Comparison of ENCODE assay signal across 8 cellular contexts in the genomic region with DNA sequence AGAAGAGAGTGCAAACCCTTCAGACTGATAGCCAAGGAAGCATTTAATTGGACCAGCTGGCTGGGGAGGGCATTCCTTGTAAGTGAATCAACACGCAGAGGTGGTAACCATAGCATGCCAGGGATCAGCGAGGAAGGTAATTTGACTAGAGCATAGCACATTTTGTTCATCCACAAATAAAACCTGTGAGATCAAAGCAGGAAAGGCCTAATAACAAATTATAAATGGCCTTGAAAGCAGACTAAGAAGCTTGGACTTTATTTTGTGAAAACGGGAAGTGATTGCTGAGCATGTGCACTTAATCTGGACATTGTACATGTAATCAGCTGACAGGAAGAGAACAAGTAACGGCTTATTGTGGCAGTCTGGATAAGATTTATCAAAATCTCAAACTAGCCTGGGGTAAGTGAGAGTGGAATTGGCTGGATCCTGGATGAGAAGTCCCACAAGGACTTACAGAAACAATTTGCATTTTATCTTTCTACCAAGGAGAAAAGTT. TPM values are rescaled to one million over a fixed set of nuclear protein-coding genes. Genes with fewer than 3 reads are reported as not detected.
DNase-seq lines count a peak whose midpoint lies in the region; ATAC-seq and TF ChIP-seq lines count a peak whose summit lies in the region.

No MANE protein-coding gene starts in this region.

- H3K9me3 Mint-ChIP-seq in neural progenitor cell, result no peaks in the 10 kb centered on the region

- no peak overlapping the region for H3K27ac Mint-ChIP-seq in neural progenitor cell

- H3K36me3 Mint-ChIP-seq in neural progenitor cell, result no peaks in the 10 kb centered on the region

- peaks cover 6% of the 10 kb centered on the region for H3K4me1 ChIP-seq in neural progenitor cell

- no peak overlapping the region for H3K4me2 ChIP-seq in neural progenitor cell

- H4K20me1 ChIP-seq in neural progenitor cell (ENCODE audit: low read depth), result no peaks in the 10 kb centered on the region

- H3K4me1 Mint-ChIP-seq in neural progenitor cell, result no peaks in the 10 kb centered on the region

- H3K9ac ChIP-seq in neural progenitor cell, result no peak overlapping the region

- no peaks in the 10 kb centered on the region for H3K36me3 ChIP-seq in neural progenitor cell

- DNase-seq in SIG-M5 treated with dmso at 0.1 percent for 504 hours (lab: John Stamatoyannopoulos, UW; ENCODE audit: unreplicated experiment) (peak; percentile 63), SIG-M5 (lab: John Stamatoyannopoulos, UW) (no peak), RKO (ENCODE audit: low spot score) (peak; percentile 81), epithelial cell of proximal tubule (ENCODE audit: low read depth) (peak; percentile 77), neural progenitor cell (ENCODE audit: low spot score) (no peak), NCI-H774 (lab: John Stamatoyannopoulos, UW) (no peak)

- H3K79me2 ChIP-seq in neural progenitor cell (ENCODE audit: low read depth), result no peaks in the 10 kb centered on the region

- H3K4me3 Mint-ChIP-seq in neural progenitor cell, result no peak overlapping the region

- H3K4me3 ChIP-seq in epithelial cell of proximal tubule (ENCODE audit: low read depth, low read length) (peak overlapping the region; percentile 17), neural progenitor cell (no peak overlapping the region)

- no peaks in the 10 kb centered on the region for H3K27me3 Mint-ChIP-seq in neural progenitor cell (ENCODE audit: insufficient read depth, low read depth)

- TF ChIP-seq CTCF in epithelial cell of proximal tubule (conservative IDR thresholded peaks at IDR 0.05; ENCODE audit: low read depth, low read length), result no peak
- no peak for TF ChIP-seq CTCF in neural progenitor cell (IDR thresholded peaks at IDR 0.05)

- H3K27ac ChIP-seq in neural progenitor cell, result no peak overlapping the region

- no peaks in the 10 kb centered on the region for H3F3A ChIP-seq in neural progenitor cell (ENCODE audit: low read depth)

- ATAC-seq in HG02884 (IDR thresholded peaks at IDR 0.05; ENCODE audit: unreplicated experiment) (no peak), GM21717 (IDR thresholded peaks at IDR 0.05; ENCODE audit: unreplicated experiment) (no peak)

- H3K27me3 ChIP-seq in neural progenitor cell, result no peaks in the 10 kb centered on the region

- peak overlapping the region; percentile 48 for H2AFZ ChIP-seq in neural progenitor cell (replicated peaks)

- H3K9me3 ChIP-seq in neural progenitor cell (ENCODE audit: low read depth), result no peaks in the 10 kb centered on the region

RNA-seq across cellular contexts. Expression of gene CD55, which starts 11.7 kb away (rescaled TPM):
- total RNA-seq in epithelial cell of proximal tubule (18.4 and 28.6 TPM in 2 replicates), neural progenitor cell (ENCODE audit: low replicate concordance) (9.0 and 11.5 TPM in 2 replicates)

Comparison
In these comparisons a context has a peak if more than half of its experiments do, and no peak if none do; other contexts are left out.
1. DNase-seq: peak in SIG-M5 treated with dmso at 0.1 percent for 504 hours (single experiment), RKO (single experiment) and epithelial cell of proximal tubule (single experiment); none in SIG-M5 (single experiment), neural progenitor cell (single experiment) and NCI-H774 (single experiment).